1 cellular context compared by ENCODE assay signal in the genomic region with DNA sequence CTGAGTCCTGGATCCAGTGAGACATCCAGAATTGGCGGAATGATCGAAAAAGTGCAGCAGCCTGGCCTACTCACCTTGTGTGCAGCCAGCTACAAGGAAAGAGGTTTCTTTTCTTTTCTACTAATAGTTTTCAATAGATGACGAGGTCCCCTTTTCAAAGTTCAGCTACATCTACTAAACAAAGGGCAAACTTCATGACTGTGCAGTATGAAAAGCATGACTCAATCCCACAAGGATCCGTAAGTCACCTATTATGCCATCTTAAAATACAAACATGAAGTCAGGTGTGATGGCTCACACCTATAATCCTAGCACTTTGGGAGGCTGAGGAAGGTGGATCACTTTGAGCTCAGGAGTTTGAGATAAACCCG.
TF ChIP-seq lines count a peak whose summit lies in the region.

No MANE protein-coding gene starts in this region.

TF ChIP-seq in SK-N-SH, 30 proteins besides CTCF, POLR2A, EP300 and RAD21:
- no peak for TF ChIP-seq RXRA (IDR thresholded peaks at IDR 0.05; ENCODE audit: borderline replicate concordance, low read depth)
- no peak for TF ChIP-seq FOXM1 (IDR thresholded peaks at IDR 0.05; ENCODE audit: low read depth)
- no peak for TF ChIP-seq EZH2phosphoT487 (IDR thresholded peaks at IDR 0.05; ENCODE audit: borderline replicate concordance, low read depth)
- TF ChIP-seq SMC3 (IDR thresholded peaks at IDR 0.05; ENCODE audit: low read depth, low read length), result no peak
- no peak for TF ChIP-seq NRF1 (IDR thresholded peaks at IDR 0.05; ENCODE audit: low read depth, low read length)
- TF ChIP-seq GABPA (IDR thresholded peaks at IDR 0.05; ENCODE audit: low read depth), result no peak
- no peak for TF ChIP-seq MEF2A (IDR thresholded peaks at IDR 0.05; ENCODE audit: borderline replicate concordance, low read depth)
- no peak for TF ChIP-seq YY1 (IDR thresholded peaks at IDR 0.05; ENCODE audit: low read depth)
- TF ChIP-seq RCOR1 (IDR thresholded peaks at IDR 0.05; ENCODE audit: low read length), result no peak
- TF ChIP-seq FOXJ3 (CRISPR knock-in tag; IDR thresholded peaks at IDR 0.05), result no peak
- no peak for TF ChIP-seq GATA2 (CRISPR knock-in tag; IDR thresholded peaks at IDR 0.05)
- TF ChIP-seq, protein P1, sequence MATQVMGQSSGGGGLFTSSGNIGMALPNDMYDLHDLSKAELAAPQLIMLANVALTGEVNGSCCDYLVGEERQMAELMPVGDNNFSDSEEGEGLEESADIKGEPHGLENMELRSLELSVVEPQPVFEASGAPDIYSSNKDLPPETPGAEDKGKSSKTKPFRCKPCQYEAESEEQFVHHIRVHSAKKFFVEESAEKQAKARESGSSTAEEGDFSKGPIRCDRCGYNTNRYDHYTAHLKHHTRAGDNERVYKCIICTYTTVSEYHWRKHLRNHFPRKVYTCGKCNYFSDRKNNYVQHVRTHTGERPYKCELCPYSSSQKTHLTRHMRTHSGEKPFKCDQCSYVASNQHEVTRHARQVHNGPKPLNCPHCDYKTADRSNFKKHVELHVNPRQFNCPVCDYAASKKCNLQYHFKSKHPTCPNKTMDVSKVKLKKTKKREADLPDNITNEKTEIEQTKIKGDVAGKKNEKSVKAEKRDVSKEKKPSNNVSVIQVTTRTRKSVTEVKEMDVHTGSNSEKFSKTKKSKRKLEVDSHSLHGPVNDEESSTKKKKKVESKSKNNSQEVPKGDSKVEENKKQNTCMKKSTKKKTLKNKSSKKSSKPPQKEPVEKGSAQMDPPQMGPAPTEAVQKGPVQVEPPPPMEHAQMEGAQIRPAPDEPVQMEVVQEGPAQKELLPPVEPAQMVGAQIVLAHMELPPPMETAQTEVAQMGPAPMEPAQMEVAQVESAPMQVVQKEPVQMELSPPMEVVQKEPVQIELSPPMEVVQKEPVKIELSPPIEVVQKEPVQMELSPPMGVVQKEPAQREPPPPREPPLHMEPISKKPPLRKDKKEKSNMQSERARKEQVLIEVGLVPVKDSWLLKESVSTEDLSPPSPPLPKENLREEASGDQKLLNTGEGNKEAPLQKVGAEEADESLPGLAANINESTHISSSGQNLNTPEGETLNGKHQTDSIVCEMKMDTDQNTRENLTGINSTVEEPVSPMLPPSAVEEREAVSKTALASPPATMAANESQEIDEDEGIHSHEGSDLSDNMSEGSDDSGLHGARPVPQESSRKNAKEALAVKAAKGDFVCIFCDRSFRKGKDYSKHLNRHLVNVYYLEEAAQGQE (IDR thresholded peaks at IDR 0.05; ENCODE audit: low read depth, low read length), result no peak
